Comparison of ENCODE assay signal across 34 cellular contexts in genomic region chr6:122565708-122566107, GRCh38. TPM values are rescaled to one million over a fixed set of nuclear protein-coding genes. Genes with fewer than 3 reads are reported as not detected.
"Had no signal": no experiment of that assay in that cellular context is flagged by ENCODE, and none has a peak within 500 bp of the region (broad histone marks: within the 10 kb centered on the region; RNA-seq: fewer than 3 reads in every experiment).

No MANE protein-coding gene starts in this region.

- DNase-seq: activated effector memory CD4-positive, alpha-beta T cell treated with anti-CD3 and anti-CD28 coated beads, Interleukin-2, amount 50 U/mL, for 16 hours; activated effector memory CD4-positive, alpha-beta T cell treated with Interleukin-2 at 50 U/mL for 16 hours; activated gamma-delta T cell; activated gamma-delta T cell treated with Interleukin-2 at 50 U/mL for 16 hours; activated naive CD4-positive, alpha-beta T cell; activated naive CD4-positive, alpha-beta T cell treated with anti-CD3 and anti-CD28 coated beads for 36 hours; activated naive CD4-positive, alpha-beta T cell treated with anti-CD3 and anti-CD28 coated beads, Interleukin-2, amount 10 ng/mL, durations not matched to agents 7 days and 5 days; activated naive CD4-positive, alpha-beta T cell treated with anti-CD3 and anti-CD28 coated beads, Interleukin-2, amount 50 U/mL, for 16 hours; activated naive CD4-positive, alpha-beta T cell treated with Interleukin-2 at 50 U/mL for 16 hours; activated naive CD8-positive, alpha-beta T cell treated with anti-CD3 and anti-CD28 coated beads for 36 hours; activated naive CD8-positive, alpha-beta T cell treated with anti-CD3 and anti-CD28 coated beads, Interleukin-2, amount 10 ng/mL, durations not matched to agents 7 days and 5 days; activated naive CD8-positive, alpha-beta T cell treated with anti-CD3 and anti-CD28 coated beads, Interleukin-2, amount 50 U/mL, for 24 hours; activated T-cell treated with anti-CD3 and anti-CD28 coated beads, Interleukin-2, amount 50 U/mL, for 24 hours; activated T-cell treated with anti-CD3 and anti-CD28 coated beads, Interleukin-2, amount 50 U/mL, for 4 hours; activated T-cell treated with anti-CD3 and anti-CD28 coated beads, Interleukin-2, amount 50 U/mL, for 48 hours; activated T-cell treated with anti-CD3 and anti-CD28 coated beads, Interleukin-2, amount 50 U/mL, for 72 hours; adrenal gland; amniotic stem cell; amygdala; anterior cingulate cortex; aorta; body of pancreas; brain microvascular endothelial cell; caudate nucleus; central memory CD4-positive, alpha-beta T cell; cerebellar nuclear complex had no signal

- H3K4me1 ChIP-seq: adrenal gland, ascending aorta, body of pancreas, breast epithelium had no signal

- H3K4me3 ChIP-seq: adrenal gland, ascending aorta, body of pancreas, breast epithelium, cardiac muscle cell had no signal

- H3K27ac ChIP-seq: adrenal gland, ascending aorta, body of pancreas, brain microvascular endothelial cell, breast epithelium, cardiac muscle cell had no signal

- H3K36me3 ChIP-seq: adrenal gland, ascending aorta, brain microvascular endothelial cell, breast epithelium, cardiac muscle cell had no signal

- FAIRE-seq: astrocyte, bronchial epithelial cell had no signal

- H3K9me3 ChIP-seq: adrenal gland, ascending aorta, body of pancreas had no signal

- H3K27me3 ChIP-seq: adrenal gland, ascending aorta, body of pancreas, brain microvascular endothelial cell, breast epithelium, cardiac muscle cell had no signal

- ATAC-seq: activated naive CD4-positive, alpha-beta T cell treated with anti-CD3 and anti-CD28 coated beads, Interleukin-2, amount 50 U/mL, for 72 hours; activated naive CD8-positive, alpha-beta T cell treated with anti-CD3 and anti-CD28 coated beads, Interleukin-2, amount 50 U/mL, for 24 hours; activated T-cell treated with anti-CD3 and anti-CD28 coated beads, Interleukin-2, amount 50 U/mL, for 4 hours; activated T-cell treated with anti-CD3 and anti-CD28 coated beads, Interleukin-2, amount 50 U/mL, for 72 hours; activated T-helper 17 cell treated with anti-CD3 and anti-CD28 coated beads, Interleukin-2, amount 50 U/mL, for 72 hours; body of pancreas had no signal

RNA-seq across cellular contexts. Expression of gene PKIB, which starts 44.5 kb away (rescaled TPM):
- total RNA-seq: activated T-helper 1 cell treated with anti-CD3 and anti-CD28 coated beads, Interleukin-12 subunit alpha, Interleukin-12 subunit beta, Interleukin-2, Interleukin-4 antibody, amounts not matched to agents 30 ng/mL and 10 ng/mL and 1 ng/mL, durations not matched to agents 14 hours and 24 hours and 36 hours; ascending aorta had no signal
